ENCODE assay signal across 26 cellular contexts in the genomic region with DNA sequence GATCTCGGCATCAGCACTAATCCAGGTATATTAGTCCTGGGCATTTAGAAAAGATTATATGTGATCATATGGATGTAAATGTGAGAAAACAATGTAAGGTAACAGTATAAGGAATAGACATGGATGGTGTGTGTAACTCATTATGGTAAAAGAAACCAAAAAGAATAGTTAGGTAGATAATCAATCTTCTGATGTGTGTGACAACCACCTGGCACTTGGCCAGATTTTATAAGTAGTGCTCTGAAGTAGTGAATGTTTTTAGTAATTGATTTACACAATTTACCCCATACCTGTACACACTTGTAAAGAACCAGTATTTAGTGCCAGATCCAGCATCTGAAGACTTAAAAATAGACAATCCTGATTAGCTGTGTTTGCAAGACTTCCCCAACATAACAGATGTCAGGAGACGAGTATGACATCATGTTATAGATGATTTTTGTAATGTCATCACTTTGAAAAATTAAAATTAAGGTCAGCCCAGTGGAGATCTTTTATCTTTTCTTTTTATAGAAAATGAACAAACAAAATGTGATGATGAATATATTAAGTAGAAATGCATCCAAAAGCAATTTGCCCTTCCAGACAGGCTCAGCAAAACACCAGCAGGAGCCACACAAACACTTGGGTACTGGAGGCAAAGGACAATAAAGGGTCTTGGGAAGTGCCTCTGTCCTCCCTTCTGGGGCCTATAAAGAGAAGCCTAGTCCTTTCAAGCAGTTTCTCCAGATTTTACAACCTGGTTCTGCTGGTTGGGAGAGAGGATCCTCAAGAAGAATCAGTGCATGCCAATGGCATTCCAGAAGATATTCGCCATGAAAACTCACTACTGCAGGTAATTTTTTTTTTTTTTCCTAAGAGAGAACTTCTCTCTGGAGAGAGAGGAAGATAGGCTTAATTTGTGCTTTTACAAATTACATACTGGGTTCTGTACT.
"Had no signal": no experiment of that assay in that cellular context is flagged by ENCODE, and none has a peak within 500 bp of the region (broad histone marks: within the 10 kb centered on the region; RNA-seq: fewer than 3 reads in every experiment).

No MANE protein-coding gene starts in this region.

- H3K4me3 ChIP-seq: esophagus muscularis mucosa, gastrocnemius medialis, left ventricle myocardium inferior, lower lobe of right lung, pancreas, smooth muscle cell, suprapubic skin, thyroid gland, upper lobe of left lung, uterus had no signal

- H3K27ac ChIP-seq: epithelial cell of prostate, esophagus muscularis mucosa, gastrocnemius medialis, left ventricle myocardium inferior, lower lobe of right lung, pancreas, suprapubic skin, thyroid gland, upper lobe of left lung, uterus had no signal

- H3K4me2 ChIP-seq: smooth muscle cell had no signal

- H3K4me1 Mint-ChIP-seq: immature natural killer cell; naive B cell; stimulated activated effector memory CD8-positive, alpha-beta T cell treated with anti-CD3 and anti-CD28 coated beads, Interleukin-12 subunit alpha, Interleukin-12 subunit beta, amount 100 ng/mL, for 72 hours had no signal

- H3K27me3 Mint-ChIP-seq: dendritic cell treated with granulocyte-macrophage colony-stimulating factor and Interleukin-4, amounts not matched to agents 40 ng/mL and 50 ng/mL, for 4 days; naive B cell; progenitor cell of endocrine pancreas had no signal

- DNase-seq: effector memory CD8-positive, alpha-beta T cell; gastrocnemius medialis; immature natural killer cell; kidney; left cardiac atrium; left ventricle myocardium inferior; lower lobe of right lung; mesenchymal stem cell; naive B cell; occipital lobe; pancreas; right cardiac atrium; stimulated activated CD4-positive, alpha-beta T cell treated with anti-CD3 and anti-CD28 coated beads, Interleukin-4, amount 100 ng/mL, for 1 hour; stimulated activated CD8-positive, alpha-beta memory T cell treated with anti-CD3 and anti-CD28 coated beads, Interleukin-4, amount 100 ng/mL, for 48 hours; stimulated activated naive CD8-positive, alpha-beta T cell treated with anti-CD3 and anti-CD28 coated beads, Interleukin-15, Interleukin-2, amounts not matched to agents 100 U/mL and 50 U/mL, for 24 hours; thyroid gland; upper lobe of left lung; uterus had no signal

- H3K4me1 ChIP-seq: esophagus muscularis mucosa, gastrocnemius medialis, lower lobe of right lung, pancreas, suprapubic skin, thyroid gland, uterus had no signal

- H3K36me3 ChIP-seq: esophagus muscularis mucosa, gastrocnemius medialis, left ventricle myocardium inferior, lower lobe of right lung, pancreas, suprapubic skin, thyroid gland, upper lobe of left lung, uterus had no signal

- ATAC-seq: effector memory CD8-positive, alpha-beta T cell; gastrocnemius medialis; left cardiac atrium; lower lobe of right lung; pancreas; right cardiac atrium; stimulated activated effector memory CD8-positive, alpha-beta T cell treated with anti-CD3 and anti-CD28 coated beads, Interleukin-12 subunit alpha, Interleukin-12 subunit beta, amount 100 ng/mL, for 72 hours; stimulated activated naive CD8-positive, alpha-beta T cell treated with anti-CD3 and anti-CD28 coated beads, Interleukin-15, Interleukin-2, amounts not matched to agents 100 U/mL and 50 U/mL, for 24 hours had no signal

- H3K4me3 Mint-ChIP-seq: dendritic cell treated with granulocyte-macrophage colony-stimulating factor and Interleukin-4, amounts not matched to agents 40 ng/mL and 50 ng/mL, for 4 days; effector memory CD8-positive, alpha-beta T cell; immature natural killer cell; naive B cell; nephron; stimulated activated effector memory CD8-positive, alpha-beta T cell treated with anti-CD3 and anti-CD28 coated beads, Interleukin-12 subunit alpha, Interleukin-12 subunit beta, amount 100 ng/mL, for 72 hours had no signal

- H3K27ac Mint-ChIP-seq: dendritic cell treated with granulocyte-macrophage colony-stimulating factor and Interleukin-4, amounts not matched to agents 40 ng/mL and 50 ng/mL, for 4 days; effector memory CD8-positive, alpha-beta T cell; immature natural killer cell; nephron; progenitor cell of endocrine pancreas; stimulated activated effector memory CD8-positive, alpha-beta T cell treated with anti-CD3 and anti-CD28 coated beads, Interleukin-12 subunit alpha, Interleukin-12 subunit beta, amount 100 ng/mL, for 72 hours had no signal

- H3K9me3 ChIP-seq: esophagus muscularis mucosa, gastrocnemius medialis, left ventricle myocardium inferior, lower lobe of right lung, pancreas, suprapubic skin, thyroid gland, uterus had no signal

- H3K9me3 Mint-ChIP-seq: dendritic cell treated with granulocyte-macrophage colony-stimulating factor and Interleukin-4, amounts not matched to agents 40 ng/mL and 50 ng/mL, for 4 days had no signal

- H3K36me3 Mint-ChIP-seq: immature natural killer cell; naive B cell; stimulated activated effector memory CD8-positive, alpha-beta T cell treated with anti-CD3 and anti-CD28 coated beads, Interleukin-12 subunit alpha, Interleukin-12 subunit beta, amount 100 ng/mL, for 72 hours had no signal

- FAIRE-seq: kidney, pancreas had no signal

- H3K27me3 ChIP-seq: esophagus muscularis mucosa, gastrocnemius medialis, pancreas, suprapubic skin, thyroid gland, upper lobe of left lung, uterus had no signal
